Comparison of ENCODE assay signal across 8 cellular contexts in genomic region chr14:67240978-67241415, GRCh38. TPM values are rescaled to one million over a fixed set of nuclear protein-coding genes. Genes with fewer than 3 reads are reported as not detected.
DNase-seq lines count a peak whose midpoint lies in the region; ATAC-seq and TF ChIP-seq lines count a peak whose summit lies in the region.

No MANE protein-coding gene starts in this region.

- no peaks in the 10 kb centered on the region for H3K27me3 Mint-ChIP-seq in activated B cell treated with CpG ODN at 0.5 μM for 24 hours

- DNase-seq in AG08395 (ENCODE audit: low spot score) (peak; percentile 97), NCI-H2196 treated with DMSO at 0.1 percent for 48 hours (lab: John Stamatoyannopoulos, UW; ENCODE audit: unreplicated experiment) (peak; percentile 91), activated B cell treated with CpG ODN at 0.5 μM for 24 hours (peak; percentile 91), iris pigment epithelial cell (ENCODE audit: low read depth) (peak; percentile 98)
- DNase-seq in central memory CD4-positive, alpha-beta T cell: peak; percentile 90
- peak; percentile 88 to 93 for DNase-seq in stimulated activated CD4-positive, alpha-beta T cell treated with anti-CD3 and anti-CD28 coated beads, Interleukin-12 subunit alpha, Interleukin-12 subunit beta, amount 100 ng/mL, for 24 hours (ENCODE audit: low read depth in 2 of 2)

- peak; percentile 93 for ATAC-seq in GM18907 (IDR thresholded peaks at IDR 0.05; ENCODE audit: unreplicated experiment)
- ATAC-seq in HG03139 (IDR thresholded peaks at IDR 0.05; ENCODE audit: unreplicated experiment): peak; percentile 97
- peak; percentile 94 for ATAC-seq in activated B cell treated with CpG ODN at 0.5 μM for 24 hours (ENCODE audit: low read depth)

- no peak for TF ChIP-seq CTCF in activated B cell treated with CpG ODN at 0.5 μM for 24 hours (IDR thresholded peaks at IDR 0.05)

- POLR2A ChIA-PET in activated B cell treated with CpG ODN at 0.5 μM for 24 hours (lab: Charles Lee): interaction anchor here (0.6 to 1.6 kb wide), 2 partner anchors 119 to 1547 kb away, joined by 3 to 5 read pairs; partner anchors contain the start of genes ATP6V1D and EIF2S1

- peaks cover 16% of the 10 kb centered on the region for H3K4me1 Mint-ChIP-seq in activated B cell treated with CpG ODN at 0.5 μM for 24 hours

- intact Hi-C loops in activated B cell treated with CpG ODN at 0.5 μM for 24 hours (cut with micrococcal nuclease): loop anchor here (1.0 to 5.0 kb wide), 4 partner anchors 119 to 1911 kb away; partner anchors contain the start of genes DCAF5, EIF2S1, FUT8 and GPHN

- peak overlapping the region; percentile 93 for H3K4me3 Mint-ChIP-seq in activated B cell treated with CpG ODN at 0.5 μM for 24 hours

- CTCF ChIA-PET in activated B cell treated with CpG ODN at 0.5 μM for 24 hours (lab: Charles Lee): no interaction called here

- H3K27ac Mint-ChIP-seq in activated B cell treated with CpG ODN at 0.5 μM for 24 hours: peak overlapping the region; percentile 81

- no peaks in the 10 kb centered on the region for H3K9me3 Mint-ChIP-seq in activated B cell treated with CpG ODN at 0.5 μM for 24 hours

- H3K36me3 Mint-ChIP-seq in activated B cell treated with CpG ODN at 0.5 μM for 24 hours (ENCODE audit: low read depth): no peaks in the 10 kb centered on the region

RNA-seq across cellular contexts. Expression of gene PALS1, which starts 0.2 kb away (rescaled TPM):
- total RNA-seq in activated B cell treated with CpG ODN at 0.5 μM for 24 hours: 10.1 and 11.4 TPM in 2 replicates

RNA-seq across cellular contexts. Expression of gene GARIN2, which starts 51.8 kb away (rescaled TPM):
- 0.51 TPM in 2 replicates for total RNA-seq in activated B cell treated with CpG ODN at 0.5 μM for 24 hours

Comparison
In these comparisons a context has a peak if more than half of its experiments do, and no peak if none do; other contexts are left out.
1. Peak in every context shown above with its lines: DNase-seq and ATAC-seq.